30 cellular contexts compared by ENCODE assay signal in the genomic region with DNA sequence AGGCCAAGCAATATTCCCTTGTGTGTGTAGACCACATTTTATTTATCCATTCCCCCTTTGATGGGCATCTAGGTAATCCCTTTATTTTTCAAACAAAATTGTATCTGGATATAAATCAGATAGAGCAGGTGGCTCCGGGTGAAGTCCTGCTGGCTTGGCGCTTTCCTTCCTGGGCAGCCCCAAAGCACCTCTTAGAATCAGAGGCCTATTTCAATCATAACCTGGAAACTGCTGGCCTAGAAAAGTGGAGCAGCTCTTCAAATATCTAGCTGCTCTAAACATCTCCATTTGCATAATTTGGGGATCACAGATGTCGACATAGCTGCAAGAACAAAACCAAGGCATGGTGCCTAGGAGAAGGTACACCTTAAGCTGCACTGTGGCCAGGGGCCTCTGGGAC. TPM values are rescaled to one million over a fixed set of nuclear protein-coding genes. Genes with fewer than 3 reads are reported as not detected.
"Had no signal": no experiment of that assay in that cellular context is flagged by ENCODE, and none has a peak within 500 bp of the region (broad histone marks: within the 10 kb centered on the region; RNA-seq: fewer than 3 reads in every experiment).

No MANE protein-coding gene starts in this region.

- H3K4me3 ChIP-seq: K562 had no signal

- DNase-seq: activated CD4-positive, alpha-beta memory T cell treated with anti-CD3 and anti-CD28 coated beads, Interleukin-2, amount 10 ng/mL, durations not matched to agents 7 days and 5 days; activated CD4-positive, alpha-beta T cell treated with anti-CD3 and anti-CD28 coated beads for 1 hour; activated CD4-positive, alpha-beta T cell treated with anti-CD3 and anti-CD28 coated beads for 48 hours; activated CD4-positive, CD25-positive, alpha-beta regulatory T cell; activated CD8-positive, alpha-beta memory T cell treated with anti-CD3 and anti-CD28 coated beads for 24 hours; activated CD8-positive, alpha-beta memory T cell treated with anti-CD3 and anti-CD28 coated beads, Interleukin-2, amount 10 ng/mL, durations not matched to agents 7 days and 5 days; activated CD8-positive, alpha-beta memory T cell treated with anti-CD3 and anti-CD28 coated beads, Interleukin-2, amount 50 U/mL, for 48 hours; activated effector memory CD4-positive, alpha-beta T cell treated with Interleukin-2 at 50 U/mL for 16 hours; activated naive CD4-positive, alpha-beta T cell treated with anti-CD3 and anti-CD28 coated beads, Interleukin-2, amount 10 ng/mL, durations not matched to agents 7 days and 5 days; activated naive CD8-positive, alpha-beta T cell treated with anti-CD3 and anti-CD28 coated beads, Interleukin-2, amount 50 U/mL, for 24 hours; activated T-cell treated with anti-CD3 and anti-CD28 coated beads, Interleukin-2, amount 50 U/mL, for 48 hours; brain microvascular endothelial cell; central memory CD4-positive, alpha-beta T cell; NCI-H1105; NCI-H1694; NCI-H1930; NCI-H2081 treated with DMSO at 0.1 percent for 48 hours; NCI-H2171; NCI-H510A; NCI-H526; NCI-H748 treated with DMSO at 0.1 percent for 48 hours; NK-92 treated with Interleukin-12 subunit alpha and Interleukin-12 subunit beta, amount 100 ng/mL, for 24 hours; Right ventricle myocardium superior; SW 1271; T-helper 1 cell; T-helper 2 cell; T-helper 9 cell had no signal

- H3K27me3 ChIP-seq: brain microvascular endothelial cell had no signal

- H3K27ac ChIP-seq: brain microvascular endothelial cell, WERI-Rb-1 had no signal

- ATAC-seq: activated CD8-positive, alpha-beta memory T cell treated with anti-CD3 and anti-CD28 coated beads, Interleukin-2, amount 10 ng/mL, durations not matched to agents 7 days and 5 days; activated naive CD8-positive, alpha-beta T cell treated with anti-CD3 and anti-CD28 coated beads, Interleukin-2, amount 50 U/mL, for 24 hours; K562 had no signal

- H3K36me3 ChIP-seq: brain microvascular endothelial cell, WERI-Rb-1 had no signal

RNA-seq across cellular contexts. Expression of gene RASGRF1, which starts 40.2 kb away (rescaled TPM):
- total RNA-seq: activated CD4-positive, alpha-beta memory T cell treated with anti-CD3 and anti-CD28 coated beads, Interleukin-2, amount 10 ng/mL, durations not matched to agents 7 days and 5 days; Right ventricle myocardium superior had no signal
- polyA plus RNA-seq: aorta had no signal
